In the genomic region with DNA sequence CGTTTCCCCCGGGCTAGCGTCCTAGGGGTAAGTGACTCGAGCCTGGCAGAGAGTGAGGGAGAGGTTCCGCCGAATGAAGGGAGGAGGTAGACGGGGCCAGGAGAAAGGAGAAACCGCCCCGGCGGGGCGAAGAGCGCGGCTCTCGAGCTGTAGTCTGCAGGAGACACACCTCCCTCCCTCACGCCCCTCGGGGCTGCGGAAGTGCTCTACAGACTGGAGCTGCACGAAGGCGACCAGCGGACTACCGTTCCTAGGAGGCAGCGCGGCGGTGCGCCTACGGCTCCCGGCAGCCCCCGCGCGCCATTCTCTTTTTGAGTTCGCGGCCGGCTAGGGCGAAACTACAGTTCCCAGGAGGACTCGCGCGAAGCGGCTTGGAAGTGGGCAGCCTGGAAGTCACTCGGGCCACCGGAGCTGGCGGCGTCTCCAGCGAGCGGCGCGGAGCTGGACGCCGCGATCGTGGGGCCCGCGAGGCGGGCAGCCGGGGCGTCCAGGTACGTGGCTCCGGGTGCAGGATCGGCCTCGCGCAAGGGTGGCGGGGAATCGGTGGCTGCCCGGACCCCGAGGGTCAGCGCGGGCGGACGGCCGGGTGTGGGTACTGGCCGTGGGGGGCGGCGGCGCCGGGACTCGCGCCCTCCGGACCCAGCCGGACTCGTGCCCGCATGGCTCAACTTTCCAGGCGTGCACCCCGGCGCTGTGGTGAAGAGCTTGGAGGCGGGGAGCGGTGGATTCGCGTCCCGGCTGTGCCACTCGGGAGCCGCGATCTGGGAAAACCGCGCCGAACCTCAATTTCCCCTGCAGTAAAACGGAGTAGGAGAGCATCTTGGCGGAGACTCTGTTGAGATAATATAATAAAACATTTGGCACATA, we compare ENCODE assay signal across 1 cellular context.
TF ChIP-seq lines count a peak whose summit lies in the region.

A gene with protein sequence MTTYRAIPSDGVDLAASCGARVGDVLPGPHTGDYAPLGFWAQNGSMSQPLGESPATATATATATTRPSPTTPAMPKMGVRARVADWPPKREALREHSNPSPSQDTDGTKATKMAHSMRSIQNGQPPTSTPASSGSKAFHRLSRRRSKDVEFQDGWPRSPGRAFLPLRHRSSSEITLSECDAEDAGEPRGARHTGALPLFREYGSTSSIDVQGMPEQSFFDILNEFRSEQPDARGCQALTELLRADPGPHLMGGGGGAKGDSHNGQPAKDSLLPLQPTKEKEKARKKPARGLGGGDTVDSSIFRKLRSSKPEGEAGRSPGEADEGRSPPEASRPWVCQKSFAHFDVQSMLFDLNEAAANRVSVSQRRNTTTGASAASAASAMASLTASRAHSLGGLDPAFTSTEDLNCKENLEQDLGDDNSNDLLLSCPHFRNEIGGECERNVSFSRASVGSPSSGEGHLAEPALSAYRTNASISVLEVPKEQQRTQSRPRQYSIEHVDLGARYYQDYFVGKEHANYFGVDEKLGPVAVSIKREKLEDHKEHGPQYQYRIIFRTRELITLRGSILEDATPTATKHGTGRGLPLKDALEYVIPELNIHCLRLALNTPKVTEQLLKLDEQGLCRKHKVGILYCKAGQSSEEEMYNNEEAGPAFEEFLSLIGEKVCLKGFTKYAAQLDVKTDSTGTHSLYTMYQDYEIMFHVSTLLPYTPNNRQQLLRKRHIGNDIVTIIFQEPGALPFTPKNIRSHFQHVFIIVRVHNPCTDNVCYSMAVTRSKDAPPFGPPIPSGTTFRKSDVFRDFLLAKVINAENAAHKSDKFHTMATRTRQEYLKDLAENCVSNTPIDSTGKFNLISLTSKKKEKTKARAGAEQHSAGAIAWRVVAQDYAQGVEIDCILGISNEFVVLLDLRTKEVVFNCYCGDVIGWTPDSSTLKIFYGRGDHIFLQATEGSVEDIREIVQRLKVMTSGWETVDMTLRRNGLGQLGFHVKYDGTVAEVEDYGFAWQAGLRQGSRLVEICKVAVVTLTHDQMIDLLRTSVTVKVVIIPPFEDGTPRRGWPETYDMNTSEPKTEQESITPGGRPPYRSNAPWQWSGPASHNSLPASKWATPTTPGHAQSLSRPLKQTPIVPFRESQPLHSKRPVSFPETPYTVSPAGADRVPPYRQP (N-terminal part only) (plus strand): TSS at position 341 of the 867 bp plus-strand sequence. CDS start 174,358 bp downstream, outside the sequence.

TF ChIP-seq in K562, 482 proteins besides CTCF, POLR2A, EP300 and RAD21 (continued from another document and continues in another):
- TF ChIP-seq HMGN3 (IDR thresholded peaks at IDR 0.05; ENCODE audit: borderline replicate concordance, extremely low read depth, insufficient read length, low read depth, low read length) (peak; percentile 65), MAFF (IDR thresholded peaks at IDR 0.05; ENCODE audit: low read length) (no peak), ZBED1 (IDR thresholded peaks at IDR 0.05) (no peak), ZNF717 (CRISPR knock-in tag; IDR thresholded peaks at IDR 0.05) (no peak), KDM1A (IDR thresholded peaks at IDR 0.05) (no peak), NR1H2 (CRISPR knock-in tag; IDR thresholded peaks at IDR 0.05) (no peak), PTTG1 (tag; IDR thresholded peaks at IDR 0.05; ENCODE audit: low read depth) (no peak), CCNT2 (IDR thresholded peaks at IDR 0.05; ENCODE audit: borderline replicate concordance, extremely low read depth, insufficient read length, low read depth, low read length) (peak; percentile 23), RB1 (IDR thresholded peaks at IDR 0.05; ENCODE audit: low read depth) (0 out of 2 replicates have a peak, but pooled peaks have one; percentile 15), CHD4 (IDR thresholded peaks at IDR 0.05; ENCODE audit: insufficient read depth, insufficient replicate concordance, low read depth, low read length, poor library complexity, severe bottlenecking) (no peak), HDAC8 (tag; IDR thresholded peaks at IDR 0.05) (no peak), ZNF316 (IDR thresholded peaks at IDR 0.05) (no peak), ZNF197 (CRISPR knock-in tag; IDR thresholded peaks at IDR 0.05; ENCODE audit: low read depth) (peak; percentile 83; the same call in 1 of the 2 replicates), ZNF354B (CRISPR knock-in tag; IDR thresholded peaks at IDR 0.05) (no peak), NFXL1 (CRISPR knock-in tag; IDR thresholded peaks at IDR 0.05) (no peak), SREBF2 (CRISPR knock-in tag; IDR thresholded peaks at IDR 0.05) (no peak), BCOR (IDR thresholded peaks at IDR 0.05) (no peak)
- TF ChIP-seq, protein P1, sequence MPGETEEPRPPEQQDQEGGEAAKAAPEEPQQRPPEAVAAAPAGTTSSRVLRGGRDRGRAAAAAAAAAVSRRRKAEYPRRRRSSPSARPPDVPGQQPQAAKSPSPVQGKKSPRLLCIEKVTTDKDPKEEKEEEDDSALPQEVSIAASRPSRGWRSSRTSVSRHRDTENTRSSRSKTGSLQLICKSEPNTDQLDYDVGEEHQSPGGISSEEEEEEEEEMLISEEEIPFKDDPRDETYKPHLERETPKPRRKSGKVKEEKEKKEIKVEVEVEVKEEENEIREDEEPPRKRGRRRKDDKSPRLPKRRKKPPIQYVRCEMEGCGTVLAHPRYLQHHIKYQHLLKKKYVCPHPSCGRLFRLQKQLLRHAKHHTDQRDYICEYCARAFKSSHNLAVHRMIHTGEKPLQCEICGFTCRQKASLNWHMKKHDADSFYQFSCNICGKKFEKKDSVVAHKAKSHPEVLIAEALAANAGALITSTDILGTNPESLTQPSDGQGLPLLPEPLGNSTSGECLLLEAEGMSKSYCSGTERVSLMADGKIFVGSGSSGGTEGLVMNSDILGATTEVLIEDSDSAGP (CRISPR knock-in tag; IDR thresholded peaks at IDR 0.05) = no peak
- TF ChIP-seq, protein P2, sequence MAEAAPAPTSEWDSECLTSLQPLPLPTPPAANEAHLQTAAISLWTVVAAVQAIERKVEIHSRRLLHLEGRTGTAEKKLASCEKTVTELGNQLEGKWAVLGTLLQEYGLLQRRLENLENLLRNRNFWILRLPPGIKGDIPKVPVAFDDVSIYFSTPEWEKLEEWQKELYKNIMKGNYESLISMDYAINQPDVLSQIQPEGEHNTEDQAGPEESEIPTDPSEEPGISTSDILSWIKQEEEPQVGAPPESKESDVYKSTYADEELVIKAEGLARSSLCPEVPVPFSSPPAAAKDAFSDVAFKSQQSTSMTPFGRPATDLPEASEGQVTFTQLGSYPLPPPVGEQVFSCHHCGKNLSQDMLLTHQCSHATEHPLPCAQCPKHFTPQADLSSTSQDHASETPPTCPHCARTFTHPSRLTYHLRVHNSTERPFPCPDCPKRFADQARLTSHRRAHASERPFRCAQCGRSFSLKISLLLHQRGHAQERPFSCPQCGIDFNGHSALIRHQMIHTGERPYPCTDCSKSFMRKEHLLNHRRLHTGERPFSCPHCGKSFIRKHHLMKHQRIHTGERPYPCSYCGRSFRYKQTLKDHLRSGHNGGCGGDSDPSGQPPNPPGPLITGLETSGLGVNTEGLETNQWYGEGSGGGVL (CRISPR knock-in tag; IDR thresholded peaks at IDR 0.05) = no peak
- TF ChIP-seq, protein P3, sequence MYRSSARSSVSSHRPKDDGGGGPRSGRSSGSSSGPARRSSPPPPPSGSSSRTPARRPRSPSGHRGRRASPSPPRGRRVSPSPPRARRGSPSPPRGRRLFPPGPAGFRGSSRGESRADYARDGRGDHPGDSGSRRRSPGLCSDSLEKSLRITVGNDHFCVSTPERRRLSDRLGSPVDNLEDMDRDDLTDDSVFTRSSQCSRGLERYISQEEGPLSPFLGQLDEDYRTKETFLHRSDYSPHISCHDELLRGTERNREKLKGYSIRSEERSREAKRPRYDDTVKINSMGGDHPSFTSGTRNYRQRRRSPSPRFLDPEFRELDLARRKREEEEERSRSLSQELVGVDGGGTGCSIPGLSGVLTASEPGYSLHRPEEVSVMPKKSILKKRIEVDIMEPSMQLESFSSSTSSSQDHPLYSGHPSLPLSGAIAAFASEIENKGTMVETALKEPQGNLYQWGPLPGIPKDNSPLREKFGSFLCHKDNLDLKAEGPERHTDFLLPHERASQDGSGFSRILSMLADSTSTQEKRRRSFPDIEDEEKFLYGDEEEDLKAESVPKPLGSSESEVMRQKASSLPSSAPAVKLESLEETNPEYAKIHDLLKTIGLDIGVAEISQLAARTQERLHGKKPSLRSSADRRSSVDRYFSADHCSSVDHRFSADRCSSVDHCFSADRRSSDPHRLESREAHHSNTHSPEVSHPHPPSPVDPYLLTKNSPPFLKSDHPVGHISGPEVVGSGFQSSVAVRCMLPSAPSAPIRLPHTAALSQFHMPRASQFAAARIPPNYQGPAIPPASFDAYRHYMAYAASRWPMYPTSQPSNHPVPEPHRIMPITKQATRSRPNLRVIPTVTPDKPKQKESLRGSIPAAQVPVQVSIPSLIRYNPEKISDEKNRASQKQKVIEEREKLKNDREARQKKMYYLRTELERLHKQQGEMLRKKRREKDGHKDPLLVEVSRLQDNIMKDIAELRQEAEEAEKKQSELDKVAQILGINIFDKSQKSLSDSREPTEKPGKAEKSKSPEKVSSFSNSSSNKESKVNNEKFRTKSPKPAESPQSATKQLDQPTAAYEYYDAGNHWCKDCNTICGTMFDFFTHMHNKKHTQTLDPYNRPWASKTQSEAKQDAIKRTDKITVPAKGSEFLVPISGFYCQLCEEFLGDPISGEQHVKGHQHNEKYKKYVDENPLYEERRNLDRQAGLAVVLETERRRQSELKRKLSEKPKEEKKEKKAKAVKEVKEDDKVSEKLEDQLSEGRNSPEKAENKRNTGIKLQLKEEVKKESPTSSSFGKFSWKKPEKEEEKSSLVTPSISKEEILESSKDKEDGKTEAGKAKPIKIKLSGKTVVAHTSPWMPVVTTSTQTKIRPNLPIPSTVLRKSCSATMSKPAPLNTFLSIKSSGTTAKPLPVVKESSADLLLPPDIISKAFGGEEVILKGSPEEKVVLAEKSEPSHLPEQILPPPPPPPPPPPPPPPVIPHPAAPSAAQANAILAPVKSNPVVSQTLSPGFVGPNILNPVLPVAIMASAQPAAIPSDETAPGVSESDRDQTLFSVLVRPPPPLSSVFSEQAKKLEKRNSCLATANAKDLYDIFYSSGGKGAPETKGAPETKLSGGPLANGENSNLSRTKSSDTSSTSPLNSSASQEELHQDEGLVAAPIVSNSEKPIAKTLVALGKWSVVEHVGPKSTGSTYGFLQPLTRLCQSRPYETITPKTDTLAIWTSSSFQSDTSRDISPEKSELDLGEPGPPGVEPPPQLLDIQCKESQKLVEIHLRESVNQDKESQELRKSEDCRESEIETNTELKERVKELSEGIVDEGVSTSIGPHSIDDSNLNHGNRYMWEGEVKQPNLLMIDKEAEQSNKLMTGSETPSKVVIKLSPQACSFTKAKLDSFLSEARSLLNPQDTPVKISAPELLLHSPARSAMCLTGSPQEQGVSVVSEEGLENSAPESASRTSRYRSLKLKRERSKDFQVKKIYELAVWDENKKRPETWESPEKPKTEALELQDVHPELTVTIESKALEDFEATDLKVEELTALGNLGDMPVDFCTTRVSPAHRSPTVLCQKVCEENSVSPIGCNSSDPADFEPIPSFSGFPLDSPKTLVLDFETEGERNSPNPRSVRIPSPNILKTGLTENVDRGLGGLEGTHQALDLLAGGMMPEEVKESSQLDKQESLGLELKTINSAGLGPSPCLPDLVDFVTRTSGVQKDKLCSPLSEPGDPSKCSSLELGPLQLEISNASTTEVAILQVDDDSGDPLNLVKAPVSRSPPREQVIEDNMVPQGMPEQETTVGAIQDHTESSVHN (IDR thresholded peaks at IDR 0.05; ENCODE audit: borderline replicate concordance in 1 of 2, low read depth in 1 of 2) = no peak
- TF ChIP-seq, protein P4, sequence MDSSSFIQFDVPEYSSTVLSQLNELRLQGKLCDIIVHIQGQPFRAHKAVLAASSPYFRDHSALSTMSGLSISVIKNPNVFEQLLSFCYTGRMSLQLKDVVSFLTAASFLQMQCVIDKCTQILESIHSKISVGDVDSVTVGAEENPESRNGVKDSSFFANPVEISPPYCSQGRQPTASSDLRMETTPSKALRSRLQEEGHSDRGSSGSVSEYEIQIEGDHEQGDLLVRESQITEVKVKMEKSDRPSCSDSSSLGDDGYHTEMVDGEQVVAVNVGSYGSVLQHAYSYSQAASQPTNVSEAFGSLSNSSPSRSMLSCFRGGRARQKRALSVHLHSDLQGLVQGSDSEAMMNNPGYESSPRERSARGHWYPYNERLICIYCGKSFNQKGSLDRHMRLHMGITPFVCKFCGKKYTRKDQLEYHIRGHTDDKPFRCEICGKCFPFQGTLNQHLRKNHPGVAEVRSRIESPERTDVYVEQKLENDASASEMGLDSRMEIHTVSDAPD (CRISPR knock-in tag; IDR thresholded peaks at IDR 0.05) = no peak
- TF ChIP-seq, protein P5, sequence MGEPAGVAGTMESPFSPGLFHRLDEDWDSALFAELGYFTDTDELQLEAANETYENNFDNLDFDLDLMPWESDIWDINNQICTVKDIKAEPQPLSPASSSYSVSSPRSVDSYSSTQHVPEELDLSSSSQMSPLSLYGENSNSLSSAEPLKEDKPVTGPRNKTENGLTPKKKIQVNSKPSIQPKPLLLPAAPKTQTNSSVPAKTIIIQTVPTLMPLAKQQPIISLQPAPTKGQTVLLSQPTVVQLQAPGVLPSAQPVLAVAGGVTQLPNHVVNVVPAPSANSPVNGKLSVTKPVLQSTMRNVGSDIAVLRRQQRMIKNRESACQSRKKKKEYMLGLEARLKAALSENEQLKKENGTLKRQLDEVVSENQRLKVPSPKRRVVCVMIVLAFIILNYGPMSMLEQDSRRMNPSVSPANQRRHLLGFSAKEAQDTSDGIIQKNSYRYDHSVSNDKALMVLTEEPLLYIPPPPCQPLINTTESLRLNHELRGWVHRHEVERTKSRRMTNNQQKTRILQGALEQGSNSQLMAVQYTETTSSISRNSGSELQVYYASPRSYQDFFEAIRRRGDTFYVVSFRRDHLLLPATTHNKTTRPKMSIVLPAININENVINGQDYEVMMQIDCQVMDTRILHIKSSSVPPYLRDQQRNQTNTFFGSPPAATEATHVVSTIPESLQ (CRISPR knock-in tag; IDR thresholded peaks at IDR 0.05) = no peak
- TF ChIP-seq, protein P6, sequence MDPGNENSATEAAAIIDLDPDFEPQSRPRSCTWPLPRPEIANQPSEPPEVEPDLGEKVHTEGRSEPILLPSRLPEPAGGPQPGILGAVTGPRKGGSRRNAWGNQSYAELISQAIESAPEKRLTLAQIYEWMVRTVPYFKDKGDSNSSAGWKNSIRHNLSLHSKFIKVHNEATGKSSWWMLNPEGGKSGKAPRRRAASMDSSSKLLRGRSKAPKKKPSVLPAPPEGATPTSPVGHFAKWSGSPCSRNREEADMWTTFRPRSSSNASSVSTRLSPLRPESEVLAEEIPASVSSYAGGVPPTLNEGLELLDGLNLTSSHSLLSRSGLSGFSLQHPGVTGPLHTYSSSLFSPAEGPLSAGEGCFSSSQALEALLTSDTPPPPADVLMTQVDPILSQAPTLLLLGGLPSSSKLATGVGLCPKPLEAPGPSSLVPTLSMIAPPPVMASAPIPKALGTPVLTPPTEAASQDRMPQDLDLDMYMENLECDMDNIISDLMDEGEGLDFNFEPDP (CRISPR knock-in tag; IDR thresholded peaks at IDR 0.05) = no peak
- TF ChIP-seq, protein P7, sequence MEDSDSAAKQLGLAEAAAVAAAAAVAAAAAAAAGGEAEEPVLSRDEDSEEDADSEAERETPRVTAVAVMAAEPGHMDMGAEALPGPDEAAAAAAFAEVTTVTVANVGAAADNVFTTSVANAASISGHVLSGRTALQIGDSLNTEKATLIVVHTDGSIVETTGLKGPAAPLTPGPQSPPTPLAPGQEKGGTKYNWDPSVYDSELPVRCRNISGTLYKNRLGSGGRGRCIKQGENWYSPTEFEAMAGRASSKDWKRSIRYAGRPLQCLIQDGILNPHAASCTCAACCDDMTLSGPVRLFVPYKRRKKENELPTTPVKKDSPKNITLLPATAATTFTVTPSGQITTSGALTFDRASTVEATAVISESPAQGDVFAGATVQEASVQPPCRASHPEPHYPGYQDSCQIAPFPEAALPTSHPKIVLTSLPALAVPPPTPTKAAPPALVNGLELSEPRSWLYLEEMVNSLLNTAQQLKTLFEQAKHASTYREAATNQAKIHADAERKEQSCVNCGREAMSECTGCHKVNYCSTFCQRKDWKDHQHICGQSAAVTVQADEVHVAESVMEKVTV (CRISPR knock-in tag; IDR thresholded peaks at IDR 0.05) = no peak
